10 cellular contexts compared by ENCODE assay signal in the genomic region with DNA sequence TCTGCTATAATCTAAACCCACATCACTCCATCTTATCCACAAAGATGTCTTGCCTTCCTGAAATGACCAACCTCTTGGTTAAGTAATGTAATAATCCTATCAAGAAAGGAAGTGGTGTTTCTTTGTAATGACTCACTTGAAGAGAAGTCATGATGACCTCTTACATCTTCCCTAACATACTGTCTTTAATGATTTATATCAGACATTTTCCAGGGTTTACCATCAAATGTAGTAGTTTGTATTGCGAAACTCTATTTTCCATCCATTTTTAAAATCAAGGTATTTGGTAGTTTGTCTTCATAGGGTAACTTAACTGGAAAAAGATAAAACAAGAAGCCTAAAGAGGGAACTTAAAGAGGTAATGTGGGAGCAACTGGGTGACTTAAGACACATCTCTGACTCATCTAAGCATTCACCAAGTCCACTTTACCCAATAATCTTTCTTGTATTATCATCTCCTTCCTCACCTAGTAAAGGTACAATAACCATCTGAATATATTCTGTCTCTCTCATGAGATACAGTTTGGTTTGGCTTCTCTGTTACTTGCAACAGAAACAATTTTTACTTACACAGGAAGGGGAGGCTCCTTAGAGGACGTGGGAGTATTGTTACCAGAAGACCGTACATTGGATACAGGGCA. TPM values are rescaled to one million over a fixed set of nuclear protein-coding genes. Genes with fewer than 3 reads are reported as not detected.
DNase-seq lines count a peak whose midpoint lies in the region; ATAC-seq and TF ChIP-seq lines count a peak whose summit lies in the region.
"Had no signal": no experiment of that assay in that cellular context is flagged by ENCODE, and none has a peak within 500 bp of the region (broad histone marks: within the 10 kb centered on the region; RNA-seq: fewer than 3 reads in every experiment).

No MANE protein-coding gene starts in this region.

- no peaks in the 10 kb centered on the region for H3K27me3 Mint-ChIP-seq in MCF 10A (ENCODE audit: insufficient read depth, unreplicated experiment)
- H3K27me3 Mint-ChIP-seq in activated naive CD8-positive, alpha-beta T cell treated with anti-CD3 and anti-CD28 coated beads, Interleukin-2, amount 50 U/mL, for 24 hours = peaks cover 2% of the 10 kb centered on the region

- no peaks in the 10 kb centered on the region for H3K36me3 ChIP-seq in breast epithelium
- H3K36me3 ChIP-seq in uterus = no peaks in the 10 kb centered on the region
- H3K36me3 ChIP-seq: BLaER1 had no signal

- H3K9me3 Mint-ChIP-seq in MCF 10A (ENCODE audit: unreplicated experiment) = no peaks in the 10 kb centered on the region
- H3K9me3 Mint-ChIP-seq in activated naive CD8-positive, alpha-beta T cell treated with anti-CD3 and anti-CD28 coated beads, Interleukin-2, amount 50 U/mL, for 24 hours = no peaks in the 10 kb centered on the region

- no TSS peak for BruUV-seq in MCF 10A (replicated peaks; lab: Mats Ljungman, UMichigan)

- H3K9me3 ChIP-seq in breast epithelium (no peaks in the 10 kb centered on the region), uterus (no peaks in the 10 kb centered on the region)
- H3K9me3 ChIP-seq: BLaER1, mucosa of descending colon had no signal

- intact Hi-C loops in MCF 10A (cut with micrococcal nuclease) = no loop called here
- intact Hi-C loops in breast epithelium (cut with DNase I; ENCODE audit: low total_unique reads) = no loop called here
- intact Hi-C loops in uterus (cut with DNase I; ENCODE audit: low total_unique reads) = no loop called here

- CTCF ChIA-PET in MCF 10A (lab: Yijun Ruan, JAX) = no interaction called here

- H3K4me1 Mint-ChIP-seq in MCF 10A (ENCODE audit: insufficient read depth, unreplicated experiment) = peaks cover 43% of the 10 kb centered on the region
- peaks cover 59% of the 10 kb centered on the region for H3K4me1 Mint-ChIP-seq in activated naive CD8-positive, alpha-beta T cell treated with anti-CD3 and anti-CD28 coated beads, Interleukin-2, amount 50 U/mL, for 24 hours

- no peak overlapping the region for H3K27ac ChIP-seq in breast epithelium
- peak overlapping the region; percentile 35 to 45 for H3K27ac ChIP-seq in uterus
- H3K27ac ChIP-seq: BLaER1 had no signal

- H3K36me3 Mint-ChIP-seq in MCF 10A (ENCODE audit: insufficient read depth, unreplicated experiment) = no peaks in the 10 kb centered on the region
- H3K36me3 Mint-ChIP-seq in activated naive CD8-positive, alpha-beta T cell treated with anti-CD3 and anti-CD28 coated beads, Interleukin-2, amount 50 U/mL, for 24 hours (ENCODE audit: low read depth) = no peaks in the 10 kb centered on the region

- POLR2A ChIA-PET in MCF 10A (lab: Yijun Ruan, JAX) = interaction anchor here (1.0 to 4.1 kb wide), 5 partner anchors 8 to 64 kb away, joined by 3 to 42 read pairs (median 17); a partner anchor contains a TSS

- ATAC-seq in activated naive CD8-positive, alpha-beta T cell treated with anti-CD3 and anti-CD28 coated beads, Interleukin-2, amount 50 U/mL, for 24 hours = peak; percentile 82
- ATAC-seq: mucosa of descending colon had no signal

- H3K27ac Mint-ChIP-seq in MCF 10A (ENCODE audit: low read depth, unreplicated experiment) = no peak overlapping the region
- peak overlapping the region; percentile 81 for H3K27ac Mint-ChIP-seq in activated naive CD8-positive, alpha-beta T cell treated with anti-CD3 and anti-CD28 coated beads, Interleukin-2, amount 50 U/mL, for 24 hours

- H3K27me3 ChIP-seq in breast epithelium = no peaks in the 10 kb centered on the region
- H3K27me3 ChIP-seq in uterus = no peaks in the 10 kb centered on the region
- H3K27me3 ChIP-seq: BLaER1 had no signal

- H3K4me1 ChIP-seq in breast epithelium (no peaks in the 10 kb centered on the region), uterus (no peaks in the 10 kb centered on the region)

- H3K4me3 ChIP-seq in breast epithelium (no peak overlapping the region), uterus (no peak overlapping the region)
- H3K4me3 ChIP-seq: BLaER1, mucosa of descending colon had no signal

- TF ChIP-seq CTCF in MCF 10A (IDR thresholded peaks at IDR 0.05; ENCODE audit: unreplicated experiment) (no peak), breast epithelium (IDR thresholded peaks at IDR 0.05) (no peak), uterus (IDR thresholded peaks at IDR 0.05) (no peak)

- peak; percentile 49 for DNase-seq in MCF 10A (ENCODE audit: unreplicated experiment)
- DNase-seq in breast epithelium (ENCODE audit: low spot score in 2 of 2) = no peak
- DNase-seq in Kasumi-1 (lab: John Stamatoyannopoulos, UW) = peak; percentile 40 to 47
- no peak for DNase-seq in activated naive CD8-positive, alpha-beta T cell treated with anti-CD3 and anti-CD28 coated beads, Interleukin-2, amount 50 U/mL, for 24 hours
- no peak for DNase-seq in uterus
- DNase-seq in cerebellar cortex (ENCODE audit: low spot score) = no peak
- DNase-seq in NCI-H446 (lab: John Stamatoyannopoulos, UW) = no peak
- DNase-seq in COLO668 (lab: John Stamatoyannopoulos, UW; ENCODE audit: unreplicated experiment) = no peak
- DNase-seq: mucosa of descending colon had no signal

- H3K4me3 Mint-ChIP-seq in MCF 10A (ENCODE audit: unreplicated experiment) = no peak overlapping the region
- peak overlapping the region; percentile 13 for H3K4me3 Mint-ChIP-seq in activated naive CD8-positive, alpha-beta T cell treated with anti-CD3 and anti-CD28 coated beads, Interleukin-2, amount 50 U/mL, for 24 hours

- TF ChIP-seq POLR2A in breast epithelium (IDR thresholded peaks at IDR 0.05) = no peak
- TF ChIP-seq POLR2A in uterus (IDR thresholded peaks at IDR 0.05) = no peak

RNA-seq across cellular contexts. Expression of a gene that starts 5.7 kb away (rescaled TPM):
- total RNA-seq in MCF 10A (2022) (106 and 114 TPM in 2 replicates), breast epithelium (10 to 100 TPM; 20.8 to 32.2 (median 22.0) TPM), uterus (10 to 100 TPM; 11.5 to 47.1 (median 30.0) TPM)

RNA-seq across cellular contexts. Expression of a gene that starts 41.7 kb away (rescaled TPM):
- total RNA-seq in MCF 10A (2022) = 24.2 and 29.3 TPM in 2 replicates
- total RNA-seq in breast epithelium = 10 to 100 TPM; 12.8 to 25.5 (median 23.3) TPM
- 10 to 100 TPM in 3 of 4 donors, 1 to 10 TPM in 1; 8.6 to 45.3 (median 27.8) TPM for total RNA-seq in uterus

Comparison
In these comparisons a context has a peak if more than half of its experiments do, and no peak if none do; other contexts are left out.
1. DNase-seq: peak in MCF 10A (single experiment) and Kasumi-1 (2 of 2); none in breast epithelium (0 of 2), activated naive CD8-positive, alpha-beta T cell treated with anti-CD3 and anti-CD28 coated beads, Interleukin-2, amount 50 U/mL, for 24 hours (single experiment), uterus (0 of 2), cerebellar cortex (single experiment), NCI-H446 (0 of 2) and COLO668 (single experiment).
2. H3K27ac ChIP-seq: peak in uterus (2 of 2); none in breast epithelium (0 of 2).